In the genomic region with DNA sequence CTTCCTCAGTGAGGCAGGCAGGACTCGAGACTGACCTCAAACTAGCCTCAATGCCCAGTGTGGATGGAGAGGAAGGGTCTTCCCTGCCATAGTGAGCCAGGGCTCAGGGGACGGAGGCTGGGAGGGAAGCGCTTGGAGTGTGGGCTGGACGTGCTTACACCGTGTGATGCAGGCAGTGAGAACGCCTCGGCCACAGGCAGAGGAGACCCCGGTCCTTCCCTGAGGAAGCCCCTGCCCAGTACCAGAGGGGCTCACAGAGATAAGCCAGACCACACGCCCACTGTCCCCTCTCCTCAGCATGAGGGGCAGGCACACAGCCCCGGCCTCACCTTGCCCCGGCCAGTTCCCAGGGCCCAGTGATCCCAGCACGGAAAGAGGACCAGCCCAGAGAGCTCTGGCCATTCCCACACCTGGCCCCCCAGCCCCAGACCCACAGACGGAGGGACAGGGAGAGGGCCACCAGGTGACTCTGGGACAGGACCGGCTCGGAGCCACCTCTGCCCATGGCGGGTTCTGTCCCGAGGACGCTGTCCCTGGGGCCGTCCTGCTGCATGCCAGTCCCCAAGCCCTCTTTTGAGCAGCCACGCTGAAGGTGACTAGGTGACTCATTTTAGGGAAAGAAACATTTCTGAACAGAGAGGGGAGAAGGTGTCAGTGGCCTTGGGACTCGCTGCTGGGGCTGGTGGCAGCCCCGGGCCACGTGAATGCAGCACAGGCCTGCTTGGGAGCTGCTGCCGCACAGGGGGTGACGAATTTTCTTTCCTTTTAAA, we compare ENCODE assay signal across 1 cellular context.
TF ChIP-seq lines count a peak whose summit lies in the region.

No MANE protein-coding gene starts in this region.

TF ChIP-seq in HepG2, 621 proteins besides CTCF, POLR2A, EP300 and RAD21 (continues in another document):
- TF ChIP-seq, protein P1, sequence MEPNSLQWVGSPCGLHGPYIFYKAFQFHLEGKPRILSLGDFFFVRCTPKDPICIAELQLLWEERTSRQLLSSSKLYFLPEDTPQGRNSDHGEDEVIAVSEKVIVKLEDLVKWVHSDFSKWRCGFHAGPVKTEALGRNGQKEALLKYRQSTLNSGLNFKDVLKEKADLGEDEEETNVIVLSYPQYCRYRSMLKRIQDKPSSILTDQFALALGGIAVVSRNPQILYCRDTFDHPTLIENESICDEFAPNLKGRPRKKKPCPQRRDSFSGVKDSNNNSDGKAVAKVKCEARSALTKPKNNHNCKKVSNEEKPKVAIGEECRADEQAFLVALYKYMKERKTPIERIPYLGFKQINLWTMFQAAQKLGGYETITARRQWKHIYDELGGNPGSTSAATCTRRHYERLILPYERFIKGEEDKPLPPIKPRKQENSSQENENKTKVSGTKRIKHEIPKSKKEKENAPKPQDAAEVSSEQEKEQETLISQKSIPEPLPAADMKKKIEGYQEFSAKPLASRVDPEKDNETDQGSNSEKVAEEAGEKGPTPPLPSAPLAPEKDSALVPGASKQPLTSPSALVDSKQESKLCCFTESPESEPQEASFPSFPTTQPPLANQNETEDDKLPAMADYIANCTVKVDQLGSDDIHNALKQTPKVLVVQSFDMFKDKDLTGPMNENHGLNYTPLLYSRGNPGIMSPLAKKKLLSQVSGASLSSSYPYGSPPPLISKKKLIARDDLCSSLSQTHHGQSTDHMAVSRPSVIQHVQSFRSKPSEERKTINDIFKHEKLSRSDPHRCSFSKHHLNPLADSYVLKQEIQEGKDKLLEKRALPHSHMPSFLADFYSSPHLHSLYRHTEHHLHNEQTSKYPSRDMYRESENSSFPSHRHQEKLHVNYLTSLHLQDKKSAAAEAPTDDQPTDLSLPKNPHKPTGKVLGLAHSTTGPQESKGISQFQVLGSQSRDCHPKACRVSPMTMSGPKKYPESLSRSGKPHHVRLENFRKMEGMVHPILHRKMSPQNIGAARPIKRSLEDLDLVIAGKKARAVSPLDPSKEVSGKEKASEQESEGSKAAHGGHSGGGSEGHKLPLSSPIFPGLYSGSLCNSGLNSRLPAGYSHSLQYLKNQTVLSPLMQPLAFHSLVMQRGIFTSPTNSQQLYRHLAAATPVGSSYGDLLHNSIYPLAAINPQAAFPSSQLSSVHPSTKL (CRISPR knock-in tag; IDR thresholded peaks at IDR 0.05): peak; percentile 28
- no peak for TF ChIP-seq ISL2 (CRISPR knock-in tag; IDR thresholded peaks at IDR 0.05)
- no peak for TF ChIP-seq ELF1 (CRISPR knock-in tag; IDR thresholded peaks at IDR 0.05)
- 0 out of 2 replicates have a peak, but pooled peaks have one; percentile 51 for TF ChIP-seq ZSCAN12 (CRISPR knock-in tag; IDR thresholded peaks at IDR 0.05)
- no peak for TF ChIP-seq SMAD1 (CRISPR knock-in tag; IDR thresholded peaks at IDR 0.05; ENCODE audit: borderline replicate concordance, low read depth)
- TF ChIP-seq, protein P2, sequence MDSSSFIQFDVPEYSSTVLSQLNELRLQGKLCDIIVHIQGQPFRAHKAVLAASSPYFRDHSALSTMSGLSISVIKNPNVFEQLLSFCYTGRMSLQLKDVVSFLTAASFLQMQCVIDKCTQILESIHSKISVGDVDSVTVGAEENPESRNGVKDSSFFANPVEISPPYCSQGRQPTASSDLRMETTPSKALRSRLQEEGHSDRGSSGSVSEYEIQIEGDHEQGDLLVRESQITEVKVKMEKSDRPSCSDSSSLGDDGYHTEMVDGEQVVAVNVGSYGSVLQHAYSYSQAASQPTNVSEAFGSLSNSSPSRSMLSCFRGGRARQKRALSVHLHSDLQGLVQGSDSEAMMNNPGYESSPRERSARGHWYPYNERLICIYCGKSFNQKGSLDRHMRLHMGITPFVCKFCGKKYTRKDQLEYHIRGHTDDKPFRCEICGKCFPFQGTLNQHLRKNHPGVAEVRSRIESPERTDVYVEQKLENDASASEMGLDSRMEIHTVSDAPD (CRISPR knock-in tag; IDR thresholded peaks at IDR 0.05): no peak
- peak; percentile 34; the same call in 1 of the 2 replicates for TF ChIP-seq YEATS4 (CRISPR knock-in tag; IDR thresholded peaks at IDR 0.05; ENCODE audit: borderline replicate concordance)
- no peak for TF ChIP-seq ZBTB42 (CRISPR knock-in tag; IDR thresholded peaks at IDR 0.05)
- no peak for TF ChIP-seq SIX1 (CRISPR knock-in tag; IDR thresholded peaks at IDR 0.05; ENCODE audit: borderline replicate concordance)
- TF ChIP-seq ZNF547 (CRISPR knock-in tag; IDR thresholded peaks at IDR 0.05): no peak
- TF ChIP-seq ZNF605 (CRISPR knock-in tag; IDR thresholded peaks at IDR 0.05): no peak; the same call in 1 of the 2 replicates
- TF ChIP-seq, protein P3, sequence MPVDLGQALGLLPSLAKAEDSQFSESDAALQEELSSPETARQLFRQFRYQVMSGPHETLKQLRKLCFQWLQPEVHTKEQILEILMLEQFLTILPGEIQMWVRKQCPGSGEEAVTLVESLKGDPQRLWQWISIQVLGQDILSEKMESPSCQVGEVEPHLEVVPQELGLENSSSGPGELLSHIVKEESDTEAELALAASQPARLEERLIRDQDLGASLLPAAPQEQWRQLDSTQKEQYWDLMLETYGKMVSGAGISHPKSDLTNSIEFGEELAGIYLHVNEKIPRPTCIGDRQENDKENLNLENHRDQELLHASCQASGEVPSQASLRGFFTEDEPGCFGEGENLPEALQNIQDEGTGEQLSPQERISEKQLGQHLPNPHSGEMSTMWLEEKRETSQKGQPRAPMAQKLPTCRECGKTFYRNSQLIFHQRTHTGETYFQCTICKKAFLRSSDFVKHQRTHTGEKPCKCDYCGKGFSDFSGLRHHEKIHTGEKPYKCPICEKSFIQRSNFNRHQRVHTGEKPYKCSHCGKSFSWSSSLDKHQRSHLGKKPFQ (CRISPR knock-in tag; IDR thresholded peaks at IDR 0.05; ENCODE audit: insufficient replicate concordance): peak; percentile 34
- TF ChIP-seq SALL1 (CRISPR knock-in tag; IDR thresholded peaks at IDR 0.05): peak; percentile 20; the same call in 1 of the 2 replicates
- no peak for TF ChIP-seq ZNF75D (CRISPR knock-in tag; IDR thresholded peaks at IDR 0.05; ENCODE audit: borderline replicate concordance)
- no peak for TF ChIP-seq HHEX (CRISPR knock-in tag; IDR thresholded peaks at IDR 0.05)
- TF ChIP-seq, protein P4, sequence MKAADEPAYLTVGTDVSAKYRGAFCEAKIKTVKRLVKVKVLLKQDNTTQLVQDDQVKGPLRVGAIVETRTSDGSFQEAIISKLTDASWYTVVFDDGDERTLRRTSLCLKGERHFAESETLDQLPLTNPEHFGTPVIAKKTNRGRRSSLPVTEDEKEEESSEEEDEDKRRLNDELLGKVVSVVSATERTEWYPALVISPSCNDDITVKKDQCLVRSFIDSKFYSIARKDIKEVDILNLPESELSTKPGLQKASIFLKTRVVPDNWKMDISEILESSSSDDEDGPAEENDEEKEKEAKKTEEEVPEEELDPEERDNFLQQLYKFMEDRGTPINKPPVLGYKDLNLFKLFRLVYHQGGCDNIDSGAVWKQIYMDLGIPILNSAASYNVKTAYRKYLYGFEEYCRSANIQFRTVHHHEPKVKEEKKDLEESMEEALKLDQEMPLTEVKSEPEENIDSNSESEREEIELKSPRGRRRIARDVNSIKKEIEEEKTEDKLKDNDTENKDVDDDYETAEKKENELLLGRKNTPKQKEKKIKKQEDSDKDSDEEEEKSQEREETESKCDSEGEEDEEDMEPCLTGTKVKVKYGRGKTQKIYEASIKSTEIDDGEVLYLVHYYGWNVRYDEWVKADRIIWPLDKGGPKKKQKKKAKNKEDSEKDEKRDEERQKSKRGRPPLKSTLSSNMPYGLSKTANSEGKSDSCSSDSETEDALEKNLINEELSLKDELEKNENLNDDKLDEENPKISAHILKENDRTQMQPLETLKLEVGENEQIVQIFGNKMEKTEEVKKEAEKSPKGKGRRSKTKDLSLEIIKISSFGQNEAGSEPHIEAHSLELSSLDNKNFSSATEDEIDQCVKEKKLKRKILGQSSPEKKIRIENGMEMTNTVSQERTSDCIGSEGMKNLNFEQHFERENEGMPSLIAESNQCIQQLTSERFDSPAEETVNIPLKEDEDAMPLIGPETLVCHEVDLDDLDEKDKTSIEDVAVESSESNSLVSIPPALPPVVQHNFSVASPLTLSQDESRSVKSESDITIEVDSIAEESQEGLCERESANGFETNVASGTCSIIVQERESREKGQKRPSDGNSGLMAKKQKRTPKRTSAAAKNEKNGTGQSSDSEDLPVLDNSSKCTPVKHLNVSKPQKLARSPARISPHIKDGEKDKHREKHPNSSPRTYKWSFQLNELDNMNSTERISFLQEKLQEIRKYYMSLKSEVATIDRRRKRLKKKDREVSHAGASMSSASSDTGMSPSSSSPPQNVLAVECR (CRISPR knock-in tag; IDR thresholded peaks at IDR 0.05; ENCODE audit: borderline replicate concordance): no peak
- no peak for TF ChIP-seq CBFB (CRISPR knock-in tag; IDR thresholded peaks at IDR 0.05)
- no peak for TF ChIP-seq LCORL (IDR thresholded peaks at IDR 0.05)
- TF ChIP-seq LCORL (CRISPR knock-in tag; IDR thresholded peaks at IDR 0.05): peak; percentile 58; the same call in 1 of the 2 replicates
- no peak for TF ChIP-seq PTBP1 (IDR thresholded peaks at IDR 0.05; ENCODE audit: low read depth, low read length, poor library complexity, severe bottlenecking)
- TF ChIP-seq ZFAT (CRISPR knock-in tag; conservative IDR thresholded peaks at IDR 0.05): no peak
- no peak for TF ChIP-seq GZF1 (CRISPR knock-in tag; IDR thresholded peaks at IDR 0.05)
- TF ChIP-seq HOXD1 (CRISPR knock-in tag; IDR thresholded peaks at IDR 0.05): 0 out of 2 replicates have a peak, but pooled peaks have one; percentile 20
- TF ChIP-seq ZNF431 (CRISPR knock-in tag; IDR thresholded peaks at IDR 0.05; ENCODE audit: borderline replicate concordance, low read depth): 0 out of 2 replicates have a peak, but pooled peaks have one; percentile 26
- TF ChIP-seq, protein P5, sequence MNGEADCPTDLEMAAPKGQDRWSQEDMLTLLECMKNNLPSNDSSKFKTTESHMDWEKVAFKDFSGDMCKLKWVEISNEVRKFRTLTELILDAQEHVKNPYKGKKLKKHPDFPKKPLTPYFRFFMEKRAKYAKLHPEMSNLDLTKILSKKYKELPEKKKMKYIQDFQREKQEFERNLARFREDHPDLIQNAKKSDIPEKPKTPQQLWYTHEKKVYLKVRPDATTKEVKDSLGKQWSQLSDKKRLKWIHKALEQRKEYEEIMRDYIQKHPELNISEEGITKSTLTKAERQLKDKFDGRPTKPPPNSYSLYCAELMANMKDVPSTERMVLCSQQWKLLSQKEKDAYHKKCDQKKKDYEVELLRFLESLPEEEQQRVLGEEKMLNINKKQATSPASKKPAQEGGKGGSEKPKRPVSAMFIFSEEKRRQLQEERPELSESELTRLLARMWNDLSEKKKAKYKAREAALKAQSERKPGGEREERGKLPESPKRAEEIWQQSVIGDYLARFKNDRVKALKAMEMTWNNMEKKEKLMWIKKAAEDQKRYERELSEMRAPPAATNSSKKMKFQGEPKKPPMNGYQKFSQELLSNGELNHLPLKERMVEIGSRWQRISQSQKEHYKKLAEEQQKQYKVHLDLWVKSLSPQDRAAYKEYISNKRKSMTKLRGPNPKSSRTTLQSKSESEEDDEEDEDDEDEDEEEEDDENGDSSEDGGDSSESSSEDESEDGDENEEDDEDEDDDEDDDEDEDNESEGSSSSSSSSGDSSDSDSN (CRISPR knock-in tag; IDR thresholded peaks at IDR 0.05): 0 out of 2 replicates have a peak, but pooled peaks have one; percentile 19
- peak; percentile 23; the same call in 1 of the 2 replicates for TF ChIP-seq RARA (CRISPR knock-in tag; IDR thresholded peaks at IDR 0.05)
- peak; percentile 71 for TF ChIP-seq MED1 (CRISPR knock-in tag; IDR thresholded peaks at IDR 0.05)
- peak; percentile 58; the same call in 1 of the 2 replicates for TF ChIP-seq MYC (CRISPR knock-in tag; IDR thresholded peaks at IDR 0.05; ENCODE audit: borderline replicate concordance)
- TF ChIP-seq ZNF33A (CRISPR knock-in tag; IDR thresholded peaks at IDR 0.05; ENCODE audit: borderline replicate concordance): 0 out of 2 replicates have a peak, but pooled peaks have one; percentile 64
- 0 out of 2 replicates have a peak, but pooled peaks have one; percentile 19 for TF ChIP-seq ELF3 (CRISPR knock-in tag; IDR thresholded peaks at IDR 0.05)
- no peak for TF ChIP-seq KMT2B (CRISPR knock-in tag; IDR thresholded peaks at IDR 0.05)
- no peak for TF ChIP-seq ZFP36L1 (CRISPR knock-in tag; IDR thresholded peaks at IDR 0.05)
- no peak for TF ChIP-seq ZBTB21 (CRISPR knock-in tag; IDR thresholded peaks at IDR 0.05)
- TF ChIP-seq, protein P6, sequence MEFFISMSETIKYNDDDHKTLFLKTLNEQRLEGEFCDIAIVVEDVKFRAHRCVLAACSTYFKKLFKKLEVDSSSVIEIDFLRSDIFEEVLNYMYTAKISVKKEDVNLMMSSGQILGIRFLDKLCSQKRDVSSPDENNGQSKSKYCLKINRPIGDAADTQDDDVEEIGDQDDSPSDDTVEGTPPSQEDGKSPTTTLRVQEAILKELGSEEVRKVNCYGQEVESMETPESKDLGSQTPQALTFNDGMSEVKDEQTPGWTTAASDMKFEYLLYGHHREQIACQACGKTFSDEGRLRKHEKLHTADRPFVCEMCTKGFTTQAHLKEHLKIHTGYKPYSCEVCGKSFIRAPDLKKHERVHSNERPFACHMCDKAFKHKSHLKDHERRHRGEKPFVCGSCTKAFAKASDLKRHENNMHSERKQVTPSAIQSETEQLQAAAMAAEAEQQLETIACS (CRISPR knock-in tag; IDR thresholded peaks at IDR 0.05): no peak
- peak; percentile 34; the same call in 1 of the 2 replicates for TF ChIP-seq HDAC1 (CRISPR knock-in tag; IDR thresholded peaks at IDR 0.05)
- TF ChIP-seq, protein P7, sequence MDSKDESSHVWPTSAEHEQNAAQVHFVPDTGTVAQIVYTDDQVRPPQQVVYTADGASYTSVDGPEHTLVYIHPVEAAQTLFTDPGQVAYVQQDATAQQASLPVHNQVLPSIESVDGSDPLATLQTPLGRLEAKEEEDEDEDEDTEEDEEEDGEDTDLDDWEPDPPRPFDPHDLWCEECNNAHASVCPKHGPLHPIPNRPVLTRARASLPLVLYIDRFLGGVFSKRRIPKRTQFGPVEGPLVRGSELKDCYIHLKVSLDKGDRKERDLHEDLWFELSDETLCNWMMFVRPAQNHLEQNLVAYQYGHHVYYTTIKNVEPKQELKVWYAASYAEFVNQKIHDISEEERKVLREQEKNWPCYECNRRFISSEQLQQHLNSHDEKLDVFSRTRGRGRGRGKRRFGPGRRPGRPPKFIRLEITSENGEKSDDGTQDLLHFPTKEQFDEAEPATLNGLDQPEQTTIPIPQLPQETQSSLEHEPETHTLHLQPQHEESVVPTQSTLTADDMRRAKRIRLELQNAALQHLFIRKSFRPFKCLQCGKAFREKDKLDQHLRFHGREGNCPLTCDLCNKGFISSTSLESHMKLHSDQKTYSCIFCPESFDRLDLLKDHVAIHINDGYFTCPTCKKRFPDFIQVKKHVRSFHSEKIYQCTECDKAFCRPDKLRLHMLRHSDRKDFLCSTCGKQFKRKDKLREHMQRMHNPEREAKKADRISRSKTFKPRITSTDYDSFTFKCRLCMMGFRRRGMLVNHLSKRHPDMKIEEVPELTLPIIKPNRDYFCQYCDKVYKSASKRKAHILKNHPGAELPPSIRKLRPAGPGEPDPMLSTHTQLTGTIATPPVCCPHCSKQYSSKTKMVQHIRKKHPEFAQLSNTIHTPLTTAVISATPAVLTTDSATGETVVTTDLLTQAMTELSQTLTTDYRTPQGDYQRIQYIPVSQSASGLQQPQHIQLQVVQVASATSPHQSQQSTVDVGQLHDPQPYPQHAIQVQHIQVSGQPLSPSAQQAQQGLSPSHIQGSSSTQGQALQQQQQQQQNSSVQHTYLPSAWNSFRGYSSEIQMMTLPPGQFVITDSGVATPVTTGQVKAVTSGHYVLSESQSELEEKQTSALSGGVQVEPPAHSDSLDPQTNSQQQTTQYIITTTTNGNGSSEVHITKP (CRISPR knock-in tag; IDR thresholded peaks at IDR 0.05; ENCODE audit: low read depth): no peak
- TF ChIP-seq IKZF1 (IDR thresholded peaks at IDR 0.05): no peak
- TF ChIP-seq, protein P8, sequence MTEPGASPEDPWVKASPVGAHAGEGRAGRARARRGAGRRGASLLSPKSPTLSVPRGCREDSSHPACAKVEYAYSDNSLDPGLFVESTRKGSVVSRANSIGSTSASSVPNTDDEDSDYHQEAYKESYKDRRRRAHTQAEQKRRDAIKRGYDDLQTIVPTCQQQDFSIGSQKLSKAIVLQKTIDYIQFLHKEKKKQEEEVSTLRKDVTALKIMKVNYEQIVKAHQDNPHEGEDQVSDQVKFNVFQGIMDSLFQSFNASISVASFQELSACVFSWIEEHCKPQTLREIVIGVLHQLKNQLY (CRISPR knock-in tag; IDR thresholded peaks at IDR 0.05): peak; percentile 79; the same call in 1 of the 2 replicates
